10 cellular contexts compared by ENCODE assay signal in the genomic region with DNA sequence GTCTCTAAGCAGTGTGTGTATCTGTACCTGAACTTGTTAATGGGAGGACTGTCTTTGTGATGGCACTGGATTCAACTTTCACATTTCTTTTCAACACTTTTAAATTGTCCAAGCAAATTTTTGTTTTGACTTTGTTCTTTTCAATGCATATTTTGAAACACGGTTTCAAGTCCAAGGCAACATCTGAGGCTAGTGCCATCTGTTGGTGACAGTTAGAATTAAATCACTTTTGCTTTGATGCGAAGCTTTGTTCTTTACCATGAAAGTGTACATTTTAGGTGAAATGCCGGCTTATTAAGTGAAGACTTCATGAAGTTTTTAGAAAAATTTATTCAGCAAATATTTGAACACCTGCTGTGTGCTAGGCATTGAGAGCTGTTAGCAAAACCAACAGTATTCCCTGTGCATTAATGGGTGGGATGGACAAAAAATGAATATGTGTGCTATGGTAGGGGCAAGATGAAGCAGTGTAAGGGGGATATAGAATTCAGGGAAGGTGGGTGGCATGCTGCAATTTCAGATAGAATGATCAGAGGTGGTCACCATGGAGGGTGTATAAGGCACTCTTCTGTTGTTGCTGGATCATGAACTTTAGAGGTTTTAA.
DNase-seq lines count a peak whose midpoint lies in the region; ATAC-seq, FAIRE-seq and TF ChIP-seq lines count a peak whose summit lies in the region.
"Had no signal": no experiment of that assay in that cellular context is flagged by ENCODE, and none has a peak within 500 bp of the region (broad histone marks: within the 10 kb centered on the region; RNA-seq: fewer than 3 reads in every experiment).

No MANE protein-coding gene starts in this region.

- no peaks in the 10 kb centered on the region for H3F3A ChIP-seq in neural progenitor cell (ENCODE audit: low read depth)

- FAIRE-seq in bronchial epithelial cell (lab: Jason Lieb, UNC): no peak

- H3K9ac ChIP-seq in neural progenitor cell: no peak overlapping the region
- H3K9ac ChIP-seq: BLaER1 had no signal

- H3K79me2 ChIP-seq in neural progenitor cell (ENCODE audit: low read depth): peaks cover 11% of the 10 kb centered on the region

- H3K9me3 ChIP-seq in neural progenitor cell (ENCODE audit: low read depth): no peaks in the 10 kb centered on the region
- H3K9me3 ChIP-seq: stomach had no signal

- no peaks in the 10 kb centered on the region for H3K4me1 ChIP-seq in neural progenitor cell
- H3K4me1 ChIP-seq: BLaER1 had no signal

- H3K27me3 Mint-ChIP-seq in neural progenitor cell (ENCODE audit: insufficient read depth, low read depth): peaks cover 1% of the 10 kb centered on the region
- no peaks in the 10 kb centered on the region for H3K27me3 Mint-ChIP-seq in activated T-cell treated with anti-CD3 and anti-CD28 coated beads, Interleukin-2, amount 50 U/mL, for 4 hours (ENCODE audit: low read depth)

- no peaks in the 10 kb centered on the region for H3K4me1 Mint-ChIP-seq in neural progenitor cell
- peaks cover 34% of the 10 kb centered on the region for H3K4me1 Mint-ChIP-seq in activated T-cell treated with anti-CD3 and anti-CD28 coated beads, Interleukin-2, amount 50 U/mL, for 4 hours (ENCODE audit: low read depth)

- peaks cover 11% of the 10 kb centered on the region for H3K36me3 Mint-ChIP-seq in neural progenitor cell
- H3K36me3 Mint-ChIP-seq in activated T-cell treated with anti-CD3 and anti-CD28 coated beads, Interleukin-2, amount 50 U/mL, for 4 hours (ENCODE audit: insufficient read depth): peaks cover 51% of the 10 kb centered on the region

- H3K4me2 ChIP-seq in neural progenitor cell: no peak overlapping the region
- H3K4me2 ChIP-seq: BLaER1 had no signal

- TF ChIP-seq CTCF in bronchial epithelial cell (IDR thresholded peaks at IDR 0.05; ENCODE audit: insufficient read depth, low read length, severe bottlenecking): peak; percentile 54
- TF ChIP-seq CTCF in neural progenitor cell (IDR thresholded peaks at IDR 0.05): peak; percentile 71

- H4K20me1 ChIP-seq in neural progenitor cell (ENCODE audit: low read depth): no peaks in the 10 kb centered on the region

- H2AFZ ChIP-seq in neural progenitor cell (replicated peaks): no peak overlapping the region

- no peak overlapping the region for H3K27ac Mint-ChIP-seq in neural progenitor cell

- H3K4me3 ChIP-seq in bronchial epithelial cell (ENCODE audit: low read depth, low read length): no peak overlapping the region
- H3K4me3 ChIP-seq in neural progenitor cell: no peak overlapping the region
- H3K4me3 ChIP-seq: BLaER1, stomach had no signal

- no peak overlapping the region for H3K4me3 Mint-ChIP-seq in neural progenitor cell
- no peak overlapping the region for H3K4me3 Mint-ChIP-seq in activated T-cell treated with anti-CD3 and anti-CD28 coated beads, Interleukin-2, amount 50 U/mL, for 4 hours

- no peak for ATAC-seq in activated T-cell treated with anti-CD3 and anti-CD28 coated beads, Interleukin-2, amount 50 U/mL, for 4 hours

- DNase-seq in NCI-H146 (lab: John Stamatoyannopoulos, UW) (peak; percentile 5), NCI-H146 treated with DMSO at 0.1 percent for 48 hours (lab: John Stamatoyannopoulos, UW; ENCODE audit: unreplicated experiment) (no peak), LHCN-M2 (ENCODE audit: low read depth) (peak; percentile 11), bronchial epithelial cell (ENCODE audit: low read depth) (peak; percentile 52), neural progenitor cell (ENCODE audit: low spot score) (peak; percentile 19), NCI-H2171 (lab: John Stamatoyannopoulos, UW) (no peak), islet precursor cell (no peak)
- DNase-seq in activated T-cell treated with anti-CD3 and anti-CD28 coated beads, Interleukin-2, amount 50 U/mL, for 4 hours: no peak
- DNase-seq: stomach had no signal

- H3K27ac ChIP-seq in neural progenitor cell: no peak overlapping the region
- H3K27ac ChIP-seq: BLaER1, stomach had no signal

- no peaks in the 10 kb centered on the region for H3K36me3 ChIP-seq in bronchial epithelial cell (ENCODE audit: control insufficient read depth, insufficient read depth, low read length)
- no peaks in the 10 kb centered on the region for H3K36me3 ChIP-seq in neural progenitor cell

- H3K9me3 Mint-ChIP-seq in neural progenitor cell: peaks cover 3% of the 10 kb centered on the region
- no peaks in the 10 kb centered on the region for H3K9me3 Mint-ChIP-seq in activated T-cell treated with anti-CD3 and anti-CD28 coated beads, Interleukin-2, amount 50 U/mL, for 4 hours

- no peaks in the 10 kb centered on the region for H3K27me3 ChIP-seq in bronchial epithelial cell (ENCODE audit: control insufficient read depth, insufficient read depth, low read length)
- no peaks in the 10 kb centered on the region for H3K27me3 ChIP-seq in neural progenitor cell
- H3K27me3 ChIP-seq: BLaER1, stomach had no signal

Comparison
In these comparisons a context has a peak if more than half of its experiments do, and no peak if none do; other contexts are left out.
1. DNase-seq: peak in NCI-H146 (single experiment), LHCN-M2 (single experiment), bronchial epithelial cell (single experiment) and neural progenitor cell (single experiment); none in NCI-H146 treated with DMSO at 0.1 percent for 48 hours (single experiment), NCI-H2171 (single experiment), islet precursor cell (single experiment) and activated T-cell treated with anti-CD3 and anti-CD28 coated beads, Interleukin-2, amount 50 U/mL, for 4 hours (single experiment).